In genomic region chr7:95330194-95331003, GRCh38 we compare ENCODE assay signal across 8 cellular contexts. TPM values are rescaled to one million over a fixed set of nuclear protein-coding genes. Genes with fewer than 3 reads are reported as not detected.
DNase-seq lines count a peak whose midpoint lies in the region; ATAC-seq and TF ChIP-seq lines count a peak whose summit lies in the region.

No MANE protein-coding gene starts in this region.

- no peak for DNase-seq in activated naive CD4-positive, alpha-beta T cell treated with anti-CD3 and anti-CD28 coated beads, Interleukin-2, amount 10 ng/mL, durations not matched to agents 7 days and 5 days
- DNase-seq in activated naive CD4-positive, alpha-beta T cell (lab: John Stamatoyannopoulos, UW): no peak
- DNase-seq in inferior parietal cortex (ENCODE audit: extremely low spot score) (peak; percentile 55), aorta (no peak), germinal center (ENCODE audit: low spot score) (no peak), GF-D8 (lab: John Stamatoyannopoulos, UW) (no peak)

- H3K27ac Mint-ChIP-seq in activated naive CD4-positive, alpha-beta T cell treated with anti-CD3 and anti-CD28 coated beads, Interleukin-2, amount 10 ng/mL, durations not matched to agents 7 days and 5 days: peak overlapping the region; percentile 75

- intact Hi-C loops in aorta (cut with DNase I): no loop called here

- peaks cover 0 to 2% of the 10 kb centered on the region in 2 donors for H3K4me1 ChIP-seq in aorta (ENCODE audit: control insufficient read depth in 1 of 2, insufficient read depth in 2 of 2, low read length in 2 of 2)

- no peaks in the 10 kb centered on the region for H3K9me3 Mint-ChIP-seq in activated naive CD4-positive, alpha-beta T cell treated with anti-CD3 and anti-CD28 coated beads, Interleukin-2, amount 10 ng/mL, durations not matched to agents 7 days and 5 days

- WGBS in aorta, 2 donors: 15 to 18% methylated on average over 4 of the region's 4 CpGs

- peak overlapping the region; percentile 79 to 89 for H3K4me3 ChIP-seq in aorta (ENCODE audit: low read length in 2 of 2)

- ATAC-seq in HG02973 (IDR thresholded peaks at IDR 0.05; ENCODE audit: unreplicated experiment) (peak; percentile 94), SK-N-SH treated with all-trans-retinoic acid at 6 μM for 48 hours (peak; percentile 70), aorta (ENCODE audit: low FRiP score) (no peak)

- H3K36me3 ChIP-seq in aorta (ENCODE audit: control insufficient read depth in 1 of 2, insufficient read depth in 2 of 2, low read length in 1 of 2): no peaks in the 10 kb centered on the region

- H3K36me3 Mint-ChIP-seq in activated naive CD4-positive, alpha-beta T cell treated with anti-CD3 and anti-CD28 coated beads, Interleukin-2, amount 10 ng/mL, durations not matched to agents 7 days and 5 days: no peaks in the 10 kb centered on the region

- H3K4me1 Mint-ChIP-seq in activated naive CD4-positive, alpha-beta T cell treated with anti-CD3 and anti-CD28 coated beads, Interleukin-2, amount 10 ng/mL, durations not matched to agents 7 days and 5 days: peaks cover 13% of the 10 kb centered on the region

- no peak overlapping the region for H3K27ac ChIP-seq in aorta (ENCODE audit: low read depth in 1 of 2, low read length in 2 of 2)

- H3K27me3 Mint-ChIP-seq in activated naive CD4-positive, alpha-beta T cell treated with anti-CD3 and anti-CD28 coated beads, Interleukin-2, amount 10 ng/mL, durations not matched to agents 7 days and 5 days: no peaks in the 10 kb centered on the region

- no peaks in the 10 kb centered on the region for H3K27me3 ChIP-seq in aorta (ENCODE audit: control insufficient read depth in 1 of 2, insufficient read depth in 2 of 2, low read length in 1 of 2)

- CTCF ChIA-PET in activated naive CD4-positive, alpha-beta T cell treated with anti-CD3 and anti-CD28 coated beads, Interleukin-2, amount 10 ng/mL, durations not matched to agents 7 days and 5 days (lab: Charles Lee): interaction anchor here (1.0 kb wide), 1 partner anchor 21 kb away, joined by 3 read pairs; no protein-coding TSS in a partner anchor

- peak overlapping the region; percentile 42 for H3K4me3 Mint-ChIP-seq in activated naive CD4-positive, alpha-beta T cell treated with anti-CD3 and anti-CD28 coated beads, Interleukin-2, amount 10 ng/mL, durations not matched to agents 7 days and 5 days

- H3K9me3 ChIP-seq in aorta (ENCODE audit: control insufficient read depth, low read length): no peaks in the 10 kb centered on the region

TF ChIP-seq in SK-N-SH treated with all-trans-retinoic acid at 6 μM for 48 hours, 23 proteins besides CTCF, POLR2A, EP300 and RAD21:
- TF ChIP-seq SNAI2 (CRISPR knock-in tag; IDR thresholded peaks at IDR 0.05) (no peak), RARB (CRISPR knock-in tag; IDR thresholded peaks at IDR 0.05) (no peak), ZNF565 (CRISPR knock-in tag; conservative IDR thresholded peaks at IDR 0.05; ENCODE audit: low read depth) (no peak), BACH2 (CRISPR knock-in tag; IDR thresholded peaks at IDR 0.05; ENCODE audit: borderline replicate concordance) (no peak)

RNA-seq across cellular contexts. Expression of gene PON1, which starts 6.1 kb away (rescaled TPM):
- total RNA-seq in aorta: not detected
- not detected for polyA plus RNA-seq in aorta
